Comparison of ENCODE assay signal across 14 cellular contexts in genomic region chr7:7105800-7106582, GRCh38.
"Had no signal": no experiment of that assay in that cellular context is flagged by ENCODE, and none has a peak within 500 bp of the region (broad histone marks: within the 10 kb centered on the region; RNA-seq: fewer than 3 reads in every experiment).

No MANE protein-coding gene starts in this region.

- H3K4me3 ChIP-seq: ascending aorta, esophagus muscularis mucosa, heart left ventricle, skin epidermis, stomach, uterus had no signal

- H3K27me3 ChIP-seq: ascending aorta, esophagus muscularis mucosa, heart left ventricle, stomach, uterus had no signal

- FAIRE-seq: bronchial epithelial cell had no signal

- H3K4me1 ChIP-seq: ascending aorta, esophagus muscularis mucosa, uterus had no signal

- H3K36me3 Mint-ChIP-seq: mesothelial cell of epicardium had no signal

- DNase-seq: activated B cell treated with CpG ODN at 0.5 μM for 24 hours; activated effector memory CD4-positive, alpha-beta T cell treated with anti-CD3 and anti-CD28 coated beads, Interleukin-2, amount 50 U/mL, for 16 hours; activated naive CD8-positive, alpha-beta T cell treated with anti-CD3 and anti-CD28 coated beads, Interleukin-2, amount 10 ng/mL, durations not matched to agents 7 days and 5 days; activated T-cell treated with anti-CD3 and anti-CD28 coated beads, Interleukin-2, amount 50 U/mL, for 24 hours; foreskin melanocyte; heart left ventricle; posterior cingulate gyrus; stomach; uterus had no signal

- H3K4me3 Mint-ChIP-seq: activated B cell treated with CpG ODN at 0.5 μM for 24 hours; activated naive CD8-positive, alpha-beta T cell treated with anti-CD3 and anti-CD28 coated beads, Interleukin-2, amount 10 ng/mL, durations not matched to agents 7 days and 5 days; activated T-cell treated with anti-CD3 and anti-CD28 coated beads, Interleukin-2, amount 50 U/mL, for 24 hours; mesothelial cell of epicardium had no signal

- H3K27me3 Mint-ChIP-seq: activated B cell treated with CpG ODN at 0.5 μM for 24 hours; activated naive CD8-positive, alpha-beta T cell treated with anti-CD3 and anti-CD28 coated beads, Interleukin-2, amount 10 ng/mL, durations not matched to agents 7 days and 5 days; activated T-cell treated with anti-CD3 and anti-CD28 coated beads, Interleukin-2, amount 50 U/mL, for 24 hours had no signal

- H3K27ac ChIP-seq: ascending aorta, esophagus muscularis mucosa, heart left ventricle, skin epidermis, uterus had no signal

- H3K9me3 ChIP-seq: ascending aorta, esophagus muscularis mucosa, uterus had no signal

- H3K36me3 ChIP-seq: ascending aorta, esophagus muscularis mucosa, heart left ventricle, stomach, uterus had no signal

- H3K27ac Mint-ChIP-seq: activated B cell treated with CpG ODN at 0.5 μM for 24 hours; activated T-cell treated with anti-CD3 and anti-CD28 coated beads, Interleukin-2, amount 50 U/mL, for 24 hours; mesothelial cell of epicardium had no signal

- ATAC-seq: heart left ventricle had no signal
